In the genomic region with DNA sequence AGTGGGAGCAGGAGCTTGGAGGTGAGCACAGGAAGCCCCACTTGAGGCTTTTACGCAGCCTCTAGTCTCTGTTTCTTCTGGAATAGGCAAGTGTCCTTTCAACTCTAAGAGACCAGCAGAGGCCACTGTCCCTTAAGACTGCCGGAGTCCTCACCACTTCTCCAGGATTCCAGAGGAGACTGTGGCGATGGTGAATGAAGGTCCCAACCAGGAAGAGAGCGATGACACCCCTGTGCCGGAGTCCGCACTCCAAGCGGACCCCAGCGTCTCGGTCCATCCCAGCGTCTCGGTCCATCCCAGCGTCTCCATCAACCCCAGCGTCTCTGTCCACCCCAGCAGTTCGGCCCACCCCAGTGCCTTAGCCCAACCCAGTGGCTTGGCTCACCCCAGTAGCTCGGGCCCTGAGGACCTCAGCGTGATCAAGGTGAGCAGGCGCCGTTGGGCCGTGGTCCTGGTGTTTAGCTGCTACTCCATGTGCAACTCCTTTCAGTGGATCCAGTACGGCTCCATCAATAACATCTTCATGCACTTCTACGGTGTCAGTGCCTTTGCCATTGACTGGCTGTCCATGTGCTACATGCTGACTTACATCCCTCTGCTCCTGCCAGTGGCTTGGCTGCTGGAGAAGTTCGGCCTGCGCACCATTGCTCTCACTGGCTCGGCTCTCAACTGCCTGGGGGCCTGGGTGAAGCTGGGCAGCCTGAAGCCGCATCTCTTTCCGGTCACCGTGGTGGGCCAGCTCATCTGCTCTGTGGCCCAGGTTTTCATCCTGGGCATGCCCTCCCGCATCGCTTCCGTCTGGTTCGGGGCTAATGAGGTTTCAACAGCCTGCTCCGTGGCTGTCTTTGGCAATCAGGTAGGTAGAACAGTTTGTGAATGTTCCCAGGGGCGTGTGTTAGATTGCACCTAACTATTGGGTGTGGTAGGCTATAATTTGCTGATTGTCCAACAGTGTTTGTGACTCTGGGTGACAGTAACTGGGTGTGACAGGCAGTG, we compare ENCODE assay signal across 1 cellular context.
A peak's percentile ranks its signal among the peaks of the same experiment; 100 is the strongest.
TF ChIP-seq lines count a peak whose summit lies in the region.

No MANE protein-coding gene starts in this region.

TF ChIP-seq in WTC11, 78 proteins besides CTCF, POLR2A, EP300 and RAD21 (continued from another document):
- TF ChIP-seq, protein P1, sequence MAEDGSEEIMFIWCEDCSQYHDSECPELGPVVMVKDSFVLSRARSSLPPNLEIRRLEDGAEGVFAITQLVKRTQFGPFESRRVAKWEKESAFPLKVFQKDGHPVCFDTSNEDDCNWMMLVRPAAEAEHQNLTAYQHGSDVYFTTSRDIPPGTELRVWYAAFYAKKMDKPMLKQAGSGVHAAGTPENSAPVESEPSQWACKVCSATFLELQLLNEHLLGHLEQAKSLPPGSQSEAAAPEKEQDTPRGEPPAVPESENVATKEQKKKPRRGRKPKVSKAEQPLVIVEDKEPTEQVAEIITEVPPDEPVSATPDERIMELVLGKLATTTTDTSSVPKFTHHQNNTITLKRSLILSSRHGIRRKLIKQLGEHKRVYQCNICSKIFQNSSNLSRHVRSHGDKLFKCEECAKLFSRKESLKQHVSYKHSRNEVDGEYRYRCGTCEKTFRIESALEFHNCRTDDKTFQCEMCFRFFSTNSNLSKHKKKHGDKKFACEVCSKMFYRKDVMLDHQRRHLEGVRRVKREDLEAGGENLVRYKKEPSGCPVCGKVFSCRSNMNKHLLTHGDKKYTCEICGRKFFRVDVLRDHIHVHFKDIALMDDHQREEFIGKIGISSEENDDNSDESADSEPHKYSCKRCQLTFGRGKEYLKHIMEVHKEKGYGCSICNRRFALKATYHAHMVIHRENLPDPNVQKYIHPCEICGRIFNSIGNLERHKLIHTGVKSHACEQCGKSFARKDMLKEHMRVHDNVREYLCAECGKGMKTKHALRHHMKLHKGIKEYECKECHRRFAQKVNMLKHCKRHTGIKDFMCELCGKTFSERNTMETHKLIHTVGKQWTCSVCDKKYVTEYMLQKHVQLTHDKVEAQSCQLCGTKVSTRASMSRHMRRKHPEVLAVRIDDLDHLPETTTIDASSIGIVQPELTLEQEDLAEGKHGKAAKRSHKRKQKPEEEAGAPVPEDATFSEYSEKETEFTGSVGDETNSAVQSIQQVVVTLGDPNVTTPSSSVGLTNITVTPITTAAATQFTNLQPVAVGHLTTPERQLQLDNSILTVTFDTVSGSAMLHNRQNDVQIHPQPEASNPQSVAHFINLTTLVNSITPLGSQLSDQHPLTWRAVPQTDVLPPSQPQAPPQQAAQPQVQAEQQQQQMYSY (CRISPR knock-in tag; IDR thresholded peaks at IDR 0.05) = 0 out of 2 replicates have a peak, but pooled peaks have one; percentile 26
